ENCODE assay signal across 29 cellular contexts in genomic region chrX:874061-874460, GRCh38.
"Had no signal": no experiment of that assay in that cellular context is flagged by ENCODE, and none has a peak within 500 bp of the region (broad histone marks: within the 10 kb centered on the region; RNA-seq: fewer than 3 reads in every experiment).

No MANE protein-coding gene starts in this region.

- H3K4me3 ChIP-seq: coronary artery, dorsolateral prefrontal cortex, esophagus muscularis mucosa, gastrocnemius medialis had no signal

- ATAC-seq: activated naive CD4-positive, alpha-beta T cell treated with anti-CD3 and anti-CD28 coated beads, Interleukin-2, amount 50 U/mL, for 72 hours; activated T-cell treated with anti-CD3 and anti-CD28 coated beads, Interleukin-2, amount 50 U/mL, for 72 hours; foreskin keratinocyte; gastrocnemius medialis; WTC11 had no signal

- H3K36me3 ChIP-seq: brain microvascular endothelial cell, esophagus muscularis mucosa, gastrocnemius medialis had no signal

- H3K27ac Mint-ChIP-seq: activated CD4-positive, alpha-beta memory T cell treated with anti-CD3 and anti-CD28 coated beads, Interleukin-2, amount 10 ng/mL, durations not matched to agents 7 days and 5 days; activated CD4-positive, alpha-beta T cell treated with anti-CD3 and anti-CD28 coated beads, Interleukin-2, amount 10 ng/mL, durations not matched to agents 7 days and 5 days; activated naive CD4-positive, alpha-beta T cell treated with anti-CD3 and anti-CD28 coated beads, Interleukin-2, amount 10 ng/mL, durations not matched to agents 7 days and 5 days; activated naive CD4-positive, alpha-beta T cell treated with anti-CD3 and anti-CD28 coated beads, Interleukin-2, amount 50 U/mL, for 72 hours; activated naive CD8-positive, alpha-beta T cell treated with anti-CD3 and anti-CD28 coated beads, Interleukin-2, amount 10 ng/mL, durations not matched to agents 7 days and 5 days; activated T-cell treated with anti-CD3 and anti-CD28 coated beads, Interleukin-2, amount 50 U/mL, for 24 hours; activated T-cell treated with anti-CD3 and anti-CD28 coated beads, Interleukin-2, amount 50 U/mL, for 72 hours; dendritic cell treated with granulocyte-macrophage colony-stimulating factor and Interleukin-4, amounts not matched to agents 40 ng/mL and 50 ng/mL, for 4 days; WTC11 had no signal

- H3K27me3 Mint-ChIP-seq: activated CD4-positive, alpha-beta memory T cell treated with anti-CD3 and anti-CD28 coated beads, Interleukin-2, amount 10 ng/mL, durations not matched to agents 7 days and 5 days; activated CD4-positive, alpha-beta T cell treated with anti-CD3 and anti-CD28 coated beads, Interleukin-2, amount 10 ng/mL, durations not matched to agents 7 days and 5 days; activated naive CD4-positive, alpha-beta T cell treated with anti-CD3 and anti-CD28 coated beads, Interleukin-2, amount 10 ng/mL, durations not matched to agents 7 days and 5 days; activated naive CD8-positive, alpha-beta T cell treated with anti-CD3 and anti-CD28 coated beads, Interleukin-2, amount 10 ng/mL, durations not matched to agents 7 days and 5 days; central memory CD8-positive, alpha-beta T cell; dendritic cell treated with granulocyte-macrophage colony-stimulating factor and Interleukin-4, amounts not matched to agents 40 ng/mL and 50 ng/mL, for 4 days had no signal

- H3K4me3 Mint-ChIP-seq: activated CD4-positive, alpha-beta memory T cell treated with anti-CD3 and anti-CD28 coated beads, Interleukin-2, amount 10 ng/mL, durations not matched to agents 7 days and 5 days; activated CD4-positive, alpha-beta T cell treated with anti-CD3 and anti-CD28 coated beads, Interleukin-2, amount 10 ng/mL, durations not matched to agents 7 days and 5 days; activated naive CD4-positive, alpha-beta T cell treated with anti-CD3 and anti-CD28 coated beads, Interleukin-2, amount 10 ng/mL, durations not matched to agents 7 days and 5 days; activated naive CD8-positive, alpha-beta T cell treated with anti-CD3 and anti-CD28 coated beads, Interleukin-2, amount 10 ng/mL, durations not matched to agents 7 days and 5 days; activated T-cell treated with anti-CD3 and anti-CD28 coated beads, Interleukin-2, amount 50 U/mL, for 24 hours; activated T-cell treated with anti-CD3 and anti-CD28 coated beads, Interleukin-2, amount 50 U/mL, for 72 hours; central memory CD8-positive, alpha-beta T cell; dendritic cell treated with granulocyte-macrophage colony-stimulating factor and Interleukin-4, amounts not matched to agents 40 ng/mL and 50 ng/mL, for 4 days; WTC11 had no signal

- H3K27ac ChIP-seq: brain microvascular endothelial cell, coronary artery, dorsolateral prefrontal cortex, esophagus muscularis mucosa, foreskin keratinocyte, gastrocnemius medialis, VCaP had no signal

- H3K4me1 Mint-ChIP-seq: activated CD4-positive, alpha-beta memory T cell treated with anti-CD3 and anti-CD28 coated beads, Interleukin-2, amount 10 ng/mL, durations not matched to agents 7 days and 5 days; activated CD4-positive, alpha-beta T cell treated with anti-CD3 and anti-CD28 coated beads, Interleukin-2, amount 10 ng/mL, durations not matched to agents 7 days and 5 days; activated naive CD4-positive, alpha-beta T cell treated with anti-CD3 and anti-CD28 coated beads, Interleukin-2, amount 10 ng/mL, durations not matched to agents 7 days and 5 days; activated naive CD8-positive, alpha-beta T cell treated with anti-CD3 and anti-CD28 coated beads, Interleukin-2, amount 10 ng/mL, durations not matched to agents 7 days and 5 days; central memory CD8-positive, alpha-beta T cell had no signal

- H3K4me1 ChIP-seq: esophagus muscularis mucosa, foreskin keratinocyte, gastrocnemius medialis had no signal

- H3K27me3 ChIP-seq: brain microvascular endothelial cell, foreskin keratinocyte, gastrocnemius medialis had no signal

- DNase-seq: activated CD4-positive, alpha-beta memory T cell treated with anti-CD3 and anti-CD28 coated beads, Interleukin-2, amount 10 ng/mL, durations not matched to agents 7 days and 5 days; activated CD4-positive, alpha-beta T cell treated with anti-CD3 and anti-CD28 coated beads for 1 hour; activated CD4-positive, alpha-beta T cell treated with anti-CD3 and anti-CD28 coated beads for 4 hours; activated CD4-positive, alpha-beta T cell treated with anti-CD3 and anti-CD28 coated beads, Interleukin-2, amount 10 ng/mL, durations not matched to agents 7 days and 5 days; activated CD4-positive, alpha-beta T cell treated with anti-CD3 and anti-CD28 coated beads, Interleukin-2, amount 50 U/mL, for 4 hours; activated CD8-positive, alpha-beta memory T cell treated with anti-CD3 and anti-CD28 coated beads, Interleukin-2, amount 50 U/mL, for 48 hours; activated gamma-delta T cell; activated naive CD4-positive, alpha-beta T cell; activated naive CD4-positive, alpha-beta T cell treated with anti-CD3 and anti-CD28 coated beads, Interleukin-2, amount 10 ng/mL, durations not matched to agents 7 days and 5 days; activated naive CD8-positive, alpha-beta T cell treated with anti-CD3 and anti-CD28 coated beads, Interleukin-2, amount 10 ng/mL, durations not matched to agents 7 days and 5 days; activated T-cell treated with anti-CD3 and anti-CD28 coated beads for 4 hours; activated T-cell treated with anti-CD3 and anti-CD28 coated beads, Interleukin-2, amount 50 U/mL, for 24 hours; activated T-cell treated with anti-CD3 and anti-CD28 coated beads, Interleukin-2, amount 50 U/mL, for 72 hours; anterior cingulate cortex; brain microvascular endothelial cell; dorsolateral prefrontal cortex; effector memory CD4-positive, alpha-beta T cell; erythroblast; foreskin keratinocyte; gastrocnemius medialis; glutamatergic neuron; T-helper 2 cell had no signal

- H3K36me3 Mint-ChIP-seq: activated naive CD4-positive, alpha-beta T cell treated with anti-CD3 and anti-CD28 coated beads, Interleukin-2, amount 10 ng/mL, durations not matched to agents 7 days and 5 days; activated naive CD4-positive, alpha-beta T cell treated with anti-CD3 and anti-CD28 coated beads, Interleukin-2, amount 50 U/mL, for 72 hours; activated naive CD8-positive, alpha-beta T cell treated with anti-CD3 and anti-CD28 coated beads, Interleukin-2, amount 10 ng/mL, durations not matched to agents 7 days and 5 days had no signal

- H3K9me3 ChIP-seq: gastrocnemius medialis had no signal
